ENCODE assay signal across 8 cellular contexts in genomic region chr1:827221-828063, GRCh38.
DNase-seq lines count a peak whose midpoint lies in the region; ATAC-seq and TF ChIP-seq lines count a peak whose summit lies in the region.
"Not testable (repeated sequence)": the region's sequence is repeated elsewhere in the genome, so short reads cannot be mapped to it uniquely, and the experiment has no call there.

No MANE protein-coding gene starts in this region.

- peak overlapping the region; percentile 78 for H3K27ac ChIP-seq in BLaER1
- H3K27ac ChIP-seq in coronary artery = peak overlapping the region; percentile 86 to 96

- H3K9ac ChIP-seq in BLaER1 = peak overlapping the region; percentile 76

- not testable (repeated sequence) for H3K9me3 ChIP-seq in BLaER1

- H3K27me3 ChIP-seq in BLaER1 = not testable (repeated sequence)

- peaks cover 14% of the 10 kb centered on the region for H3K36me3 ChIP-seq in BLaER1

- ATAC-seq in HG03439 (IDR thresholded peaks at IDR 0.05; ENCODE audit: unreplicated experiment) = peak; percentile 72
- ATAC-seq in left lobe of liver = peak; percentile 93

- TF ChIP-seq CTCF in coronary artery (IDR thresholded peaks at IDR 0.05) = not testable (repeated sequence)

- DNase-seq in GM19240 (ENCODE audit: insufficient read length, low spot score) = peak; percentile 41
- DNase-seq in NCI-H510A treated with DMSO at 0.1 percent for 48 hours (lab: John Stamatoyannopoulos, UW) = peak; percentile 72
- peak; percentile 98 for DNase-seq in activated CD4-positive, alpha-beta T cell treated with anti-CD3 and anti-CD28 coated beads for 48 hours
- peak; percentile 95 for DNase-seq in coronary artery (ENCODE audit: low spot score)
- peak; percentile 98 for DNase-seq in left lobe of liver (ENCODE audit: low spot score)
- peak; percentile 95 for DNase-seq in stimulated activated CD4-positive, alpha-beta T cell treated with anti-CD3 and anti-CD28 coated beads, Interleukin-1b, Interleukin-23, amount 100 ng/mL, for 48 hours

- H3K4me1 ChIP-seq in BLaER1 = peaks cover 16% of the 10 kb centered on the region

- H3K4me3 ChIP-seq in BLaER1 (peak overlapping the region; percentile 73), coronary artery (peak overlapping the region; percentile 79)

- H3K4me2 ChIP-seq in BLaER1 = peak overlapping the region; percentile 75

- peaks cover 10% of the 10 kb centered on the region for H4K20me1 ChIP-seq in BLaER1

Comparison
In these comparisons a context has a peak if more than half of its experiments do, and no peak if none do; other contexts are left out.
1. Peak in every context shown above with its lines: DNase-seq, ATAC-seq, H3K4me3 ChIP-seq and H3K27ac ChIP-seq.
2. DNase-seq: peak in every context shown above with its lines; median percentile 98 in activated CD4-positive, alpha-beta T cell treated with anti-CD3 and anti-CD28 coated beads for 48 hours; 98 in left lobe of liver; 95 in coronary artery; 95 in stimulated activated CD4-positive, alpha-beta T cell treated with anti-CD3 and anti-CD28 coated beads, Interleukin-1b, Interleukin-23, amount 100 ng/mL, for 48 hours; 72 in NCI-H510A treated with DMSO at 0.1 percent for 48 hours; 41 in GM19240.